Comparison of ENCODE assay signal across 1 cellular context in the genomic region with DNA sequence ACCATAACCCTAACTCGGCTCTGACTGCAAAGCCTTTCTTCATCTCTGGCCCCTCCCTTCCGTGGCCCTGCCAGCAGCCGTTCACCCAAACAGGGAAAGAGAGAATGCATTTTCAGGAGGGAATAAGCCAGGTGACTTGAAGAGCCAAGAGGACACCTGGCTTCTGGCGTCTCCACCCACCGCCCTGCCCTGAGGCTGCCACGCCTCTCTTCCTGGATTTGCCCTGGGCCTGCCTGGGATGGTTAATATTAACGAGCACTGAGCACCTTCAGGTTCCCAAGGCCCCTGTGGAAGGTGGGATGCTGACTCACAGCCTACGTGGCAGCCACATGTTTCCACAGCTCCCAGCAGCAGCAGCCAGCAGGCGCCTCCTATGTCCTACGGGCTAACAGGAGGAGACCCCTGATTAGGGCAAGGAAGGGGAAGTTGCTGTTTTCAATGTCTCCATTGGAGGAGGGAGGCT.
TF ChIP-seq lines count a peak whose summit lies in the region.

No MANE protein-coding gene starts in this region.

TF ChIP-seq in HepG2, 621 proteins besides CTCF, POLR2A, EP300 and RAD21 (continued from another document):
- TF ChIP-seq, protein P1, sequence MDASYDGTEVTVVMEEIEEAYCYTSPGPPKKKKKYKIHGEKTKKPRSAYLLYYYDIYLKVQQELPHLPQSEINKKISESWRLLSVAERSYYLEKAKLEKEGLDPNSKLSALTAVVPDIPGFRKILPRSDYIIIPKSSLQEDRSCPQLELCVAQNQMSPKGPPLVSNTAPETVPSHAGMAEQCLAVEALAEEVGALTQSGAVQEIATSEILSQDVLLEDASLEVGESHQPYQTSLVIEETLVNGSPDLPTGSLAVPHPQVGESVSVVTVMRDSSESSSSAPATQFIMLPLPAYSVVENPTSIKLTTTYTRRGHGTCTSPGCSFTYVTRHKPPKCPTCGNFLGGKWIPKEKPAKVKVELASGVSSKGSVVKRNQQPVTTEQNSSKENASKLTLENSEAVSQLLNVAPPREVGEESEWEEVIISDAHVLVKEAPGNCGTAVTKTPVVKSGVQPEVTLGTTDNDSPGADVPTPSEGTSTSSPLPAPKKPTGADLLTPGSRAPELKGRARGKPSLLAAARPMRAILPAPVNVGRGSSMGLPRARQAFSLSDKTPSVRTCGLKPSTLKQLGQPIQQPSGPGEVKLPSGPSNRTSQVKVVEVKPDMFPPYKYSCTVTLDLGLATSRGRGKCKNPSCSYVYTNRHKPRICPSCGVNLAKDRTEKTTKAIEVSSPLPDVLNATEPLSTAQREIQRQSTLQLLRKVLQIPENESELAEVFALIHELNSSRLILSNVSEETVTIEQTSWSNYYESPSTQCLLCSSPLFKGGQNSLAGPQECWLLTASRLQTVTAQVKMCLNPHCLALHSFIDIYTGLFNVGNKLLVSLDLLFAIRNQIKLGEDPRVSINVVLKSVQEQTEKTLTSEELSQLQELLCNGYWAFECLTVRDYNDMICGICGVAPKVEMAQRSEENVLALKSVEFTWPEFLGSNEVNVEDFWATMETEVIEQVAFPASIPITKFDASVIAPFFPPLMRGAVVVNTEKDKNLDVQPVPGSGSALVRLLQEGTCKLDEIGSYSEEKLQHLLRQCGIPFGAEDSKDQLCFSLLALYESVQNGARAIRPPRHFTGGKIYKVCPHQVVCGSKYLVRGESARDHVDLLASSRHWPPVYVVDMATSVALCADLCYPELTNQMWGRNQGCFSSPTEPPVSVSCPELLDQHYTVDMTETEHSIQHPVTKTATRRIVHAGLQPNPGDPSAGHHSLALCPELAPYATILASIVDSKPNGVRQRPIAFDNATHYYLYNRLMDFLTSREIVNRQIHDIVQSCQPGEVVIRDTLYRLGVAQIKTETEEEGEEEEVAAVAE (CRISPR knock-in tag; IDR thresholded peaks at IDR 0.05; ENCODE audit: borderline replicate concordance), result peak; percentile 52; the same call in 1 of the 2 replicates
- TF ChIP-seq ZNF350 (CRISPR knock-in tag; IDR thresholded peaks at IDR 0.05; ENCODE audit: borderline replicate concordance, low read depth) (peak; percentile 59; the same call in 1 of the 2 replicates), ZNF143 (CRISPR knock-in tag; IDR thresholded peaks at IDR 0.05) (no peak), SUZ12 (IDR thresholded peaks at IDR 0.05; ENCODE audit: low read depth, low read length) (no peak), KLF6 (CRISPR knock-in tag; IDR thresholded peaks at IDR 0.05) (peak; percentile 47; the same call in 1 of the 2 replicates), MEIS2 (CRISPR knock-in tag; IDR thresholded peaks at IDR 0.05) (no peak)
